ENCODE assay signal across 27 cellular contexts in genomic region chr11:128227466-128227865, GRCh38.
"Had no signal": no experiment of that assay in that cellular context is flagged by ENCODE, and none has a peak within 500 bp of the region (broad histone marks: within the 10 kb centered on the region; RNA-seq: fewer than 3 reads in every experiment).

No MANE protein-coding gene starts in this region.

- H3K4me3 Mint-ChIP-seq: activated naive CD8-positive, alpha-beta T cell treated with anti-CD3 and anti-CD28 coated beads, Interleukin-2, amount 10 ng/mL, durations not matched to agents 7 days and 5 days; endodermal cell; nephron; T-cell had no signal

- H3K27ac Mint-ChIP-seq: activated naive CD8-positive, alpha-beta T cell treated with anti-CD3 and anti-CD28 coated beads, Interleukin-2, amount 10 ng/mL, durations not matched to agents 7 days and 5 days; endodermal cell; nephron; T-cell had no signal

- H3K36me3 Mint-ChIP-seq: activated naive CD8-positive, alpha-beta T cell treated with anti-CD3 and anti-CD28 coated beads, Interleukin-2, amount 10 ng/mL, durations not matched to agents 7 days and 5 days; T-cell had no signal

- ATAC-seq: gastroesophageal sphincter, left cardiac atrium, pancreas, psoas muscle, T-cell had no signal

- DNase-seq: activated CD4-positive, alpha-beta T cell treated with anti-CD3 and anti-CD28 coated beads for 4 hours; activated CD8-positive, alpha-beta memory T cell treated with anti-CD3 and anti-CD28 coated beads for 24 hours; activated effector memory CD4-positive, alpha-beta T cell treated with anti-CD3 and anti-CD28 coated beads, Interleukin-2, amount 50 U/mL, for 16 hours; activated naive CD8-positive, alpha-beta T cell treated with anti-CD3 and anti-CD28 coated beads, Interleukin-2, amount 10 ng/mL, durations not matched to agents 7 days and 5 days; amygdala; cortex of kidney; endodermal cell; head of caudate nucleus; hypothalamus; left cardiac atrium; midbrain; pancreas; psoas muscle; SJCRH30; spleen; stimulated activated CD4-positive, alpha-beta T cell treated with anti-CD3 and anti-CD28 coated beads, Interleukin-4, amount 100 ng/mL, for 4 hours; T-cell; transverse colon; uterus; WERI-Rb-1 had no signal

- H3K4me1 ChIP-seq: gastroesophageal sphincter, pancreas, psoas muscle, right atrium auricular region, SJCRH30, uterus had no signal

- H3K9me3 ChIP-seq: gastroesophageal sphincter, neutrophil, pancreas, psoas muscle, right atrium auricular region, SJCRH30, spleen, transverse colon, uterus had no signal

- H3K36me3 ChIP-seq: gastroesophageal sphincter, neutrophil, pancreas, right atrium auricular region, SJCRH30, spleen, transverse colon, uterus, WERI-Rb-1 had no signal

- H3K9me3 Mint-ChIP-seq: activated naive CD8-positive, alpha-beta T cell treated with anti-CD3 and anti-CD28 coated beads, Interleukin-2, amount 10 ng/mL, durations not matched to agents 7 days and 5 days; endodermal cell; nephron; T-cell had no signal

- H3K4me3 ChIP-seq: gastroesophageal sphincter, pancreas, psoas muscle, right atrium auricular region, SJCRH30, spleen, transverse colon, uterus had no signal

- H3K27ac ChIP-seq: epithelial cell of prostate, gastroesophageal sphincter, neutrophil, pancreas, psoas muscle, right atrium auricular region, SJCRH30, spleen, transverse colon, uterus, WERI-Rb-1 had no signal

- FAIRE-seq: islet of Langerhans, pancreas, TTC549 had no signal

- H3K27me3 Mint-ChIP-seq: activated naive CD8-positive, alpha-beta T cell treated with anti-CD3 and anti-CD28 coated beads, Interleukin-2, amount 10 ng/mL, durations not matched to agents 7 days and 5 days; T-cell had no signal
